ENCODE assay signal across 29 cellular contexts in genomic region chr16:31530405-31530804, GRCh38. TPM values are rescaled to one million over a fixed set of nuclear protein-coding genes. Genes with fewer than 3 reads are reported as not detected.
"Had no signal": no experiment of that assay in that cellular context is flagged by ENCODE, and none has a peak within 500 bp of the region (broad histone marks: within the 10 kb centered on the region; RNA-seq: fewer than 3 reads in every experiment).

No MANE protein-coding gene starts in this region.

- H3K27ac Mint-ChIP-seq: activated CD4-positive, alpha-beta memory T cell treated with anti-CD3 and anti-CD28 coated beads for 36 hours; activated CD4-positive, alpha-beta T cell treated with anti-CD3 and anti-CD28 coated beads, Interleukin-2, amount 10 ng/mL, durations not matched to agents 24 days and 14 days; activated naive CD4-positive, alpha-beta T cell treated with anti-CD3 and anti-CD28 coated beads, Interleukin-2, amount 50 U/mL, for 72 hours; activated T-helper 2 cell treated with anti-CD3 and anti-CD28 coated beads, Interferon-gamma antibody, Interleukin-2, Interleukin-4, amounts not matched to agents 10 μg/mL and 5 μg/mL and 100 μg/mL, durations not matched to agents 14 hours and 24 hours and 36 hours; T-helper 17 cell had no signal

- H3K27ac ChIP-seq: breast epithelium, epithelial cell of prostate, gastrocnemius medialis, testis, WERI-Rb-1 had no signal

- H3K36me3 Mint-ChIP-seq: activated CD4-positive, alpha-beta memory T cell treated with anti-CD3 and anti-CD28 coated beads for 36 hours; activated naive CD4-positive, alpha-beta T cell treated with anti-CD3 and anti-CD28 coated beads, Interleukin-2, amount 50 U/mL, for 72 hours; naive thymus-derived CD8-positive, alpha-beta T cell had no signal

- H3K4me3 Mint-ChIP-seq: activated CD4-positive, alpha-beta memory T cell treated with anti-CD3 and anti-CD28 coated beads for 36 hours; activated CD4-positive, alpha-beta T cell treated with anti-CD3 and anti-CD28 coated beads, Interleukin-2, amount 10 ng/mL, durations not matched to agents 24 days and 14 days; activated T-cell treated with anti-CD3 and anti-CD28 coated beads, Interleukin-2, amount 50 U/mL, for 4 hours had no signal

- H3K36me3 ChIP-seq: breast epithelium, gastrocnemius medialis, lower lobe of right lung, WERI-Rb-1 had no signal

- H3K9me3 ChIP-seq: breast epithelium, gastrocnemius medialis, lower lobe of right lung, testis had no signal

- DNase-seq: activated CD4-positive, alpha-beta memory T cell treated with anti-CD3 and anti-CD28 coated beads for 36 hours; activated CD4-positive, alpha-beta T cell treated with anti-CD3 and anti-CD28 coated beads, Interleukin-2, amount 10 ng/mL, durations not matched to agents 24 days and 14 days; activated CD4-positive, CD25-positive, alpha-beta regulatory T cell treated with anti-CD3 and anti-CD28 coated beads, Interleukin-2, amount 50 U/mL, for 72 hours; activated T-cell treated with anti-CD3 and anti-CD28 coated beads, Interleukin-2, amount 50 U/mL, for 4 hours; central memory CD4-positive, alpha-beta T cell; effector CD4-positive, alpha-beta T cell; gastrocnemius medialis; glutamatergic neuron; kidney glomerular epithelial cell; lower lobe of right lung; mesenchymal stem cell; naive thymus-derived CD8-positive, alpha-beta T cell; stimulated activated CD4-positive, alpha-beta T cell treated with anti-CD3 and anti-CD28 coated beads, Interleukin-12 subunit alpha, Interleukin-12 subunit beta, amount 100 ng/mL, for 4 hours; stimulated activated CD4-positive, alpha-beta T cell treated with anti-CD3 and anti-CD28 coated beads, Interleukin-4, amount 100 ng/mL, for 1 hour; stimulated activated naive CD8-positive, alpha-beta T cell treated with anti-CD3 and anti-CD28 coated beads, Interleukin-15, Interleukin-2, amounts not matched to agents 100 U/mL and 50 U/mL, for 24 hours; T-helper 17 cell; T1000; testis; WERI-Rb-1 had no signal

- FAIRE-seq: endometrium, urothelium cell line had no signal

- H3K4me1 ChIP-seq: lower lobe of right lung had no signal

- ATAC-seq: activated naive CD4-positive, alpha-beta T cell treated with anti-CD3 and anti-CD28 coated beads, Interleukin-2, amount 50 U/mL, for 72 hours; activated T-cell treated with anti-CD3 and anti-CD28 coated beads, Interleukin-2, amount 50 U/mL, for 4 hours; gastrocnemius medialis; left lobe of liver; naive thymus-derived CD8-positive, alpha-beta T cell; stimulated activated naive CD8-positive, alpha-beta T cell treated with anti-CD3 and anti-CD28 coated beads, Interleukin-15, Interleukin-2, amounts not matched to agents 100 U/mL and 50 U/mL, for 24 hours; T-helper 17 cell had no signal

- H3K27me3 ChIP-seq: testis had no signal

- H3K9me3 Mint-ChIP-seq: activated CD4-positive, alpha-beta memory T cell treated with anti-CD3 and anti-CD28 coated beads for 36 hours; activated CD4-positive, alpha-beta T cell treated with anti-CD3 and anti-CD28 coated beads, Interleukin-2, amount 10 ng/mL, durations not matched to agents 24 days and 14 days; activated naive CD4-positive, alpha-beta T cell treated with anti-CD3 and anti-CD28 coated beads, Interleukin-2, amount 50 U/mL, for 72 hours; activated T-cell treated with anti-CD3 and anti-CD28 coated beads, Interleukin-2, amount 50 U/mL, for 4 hours; activated T-helper 2 cell treated with anti-CD3 and anti-CD28 coated beads, Interferon-gamma antibody, Interleukin-2, Interleukin-4, amounts not matched to agents 10 μg/mL and 5 μg/mL and 100 μg/mL, durations not matched to agents 14 hours and 24 hours and 36 hours; naive thymus-derived CD8-positive, alpha-beta T cell had no signal

RNA-seq across cellular contexts. Expression of gene AHSP, which starts 2.7 kb away (rescaled TPM):
- total RNA-seq: activated CD4-positive, alpha-beta memory T cell treated with anti-CD3 and anti-CD28 coated beads for 36 hours; activated CD4-positive, alpha-beta T cell treated with anti-CD3 and anti-CD28 coated beads, Interleukin-2, amount 10 ng/mL, durations not matched to agents 24 days and 14 days; activated CD8-positive, alpha-beta memory T cell treated with anti-CD3 and anti-CD28 coated beads for 36 hours; activated naive CD4-positive, alpha-beta T cell treated with anti-CD3 and anti-CD28 coated beads, Interleukin-2, amount 50 U/mL, for 72 hours; activated T-cell treated with anti-CD3 and anti-CD28 coated beads, Interleukin-2, amount 50 U/mL, for 4 hours; activated T-helper 2 cell treated with anti-CD3 and anti-CD28 coated beads, Interferon-gamma antibody, Interleukin-2, Interleukin-4, amounts not matched to agents 10 μg/mL and 5 μg/mL and 100 μg/mL, durations not matched to agents 14 hours and 24 hours and 36 hours; breast epithelium; gastrocnemius medialis; lower lobe of right lung; naive thymus-derived CD8-positive, alpha-beta T cell; osteoblast; T-helper 17 cell had no signal
- polyA plus RNA-seq: naive thymus-derived CD8-positive, alpha-beta T cell had no signal

RNA-seq across cellular contexts. Expression of gene SLC5A2, which starts 47.5 kb away (rescaled TPM):
- total RNA-seq: activated CD4-positive, alpha-beta T cell treated with anti-CD3 and anti-CD28 coated beads, Interleukin-2, amount 10 ng/mL, durations not matched to agents 24 days and 14 days; activated CD8-positive, alpha-beta memory T cell treated with anti-CD3 and anti-CD28 coated beads for 36 hours; activated T-cell treated with anti-CD3 and anti-CD28 coated beads, Interleukin-2, amount 50 U/mL, for 4 hours; activated T-helper 2 cell treated with anti-CD3 and anti-CD28 coated beads, Interferon-gamma antibody, Interleukin-2, Interleukin-4, amounts not matched to agents 10 μg/mL and 5 μg/mL and 100 μg/mL, durations not matched to agents 14 hours and 24 hours and 36 hours; gastrocnemius medialis; osteoblast; skeletal muscle tissue had no signal
